Comparison of ENCODE assay signal across 11 cellular contexts in the genomic region with DNA sequence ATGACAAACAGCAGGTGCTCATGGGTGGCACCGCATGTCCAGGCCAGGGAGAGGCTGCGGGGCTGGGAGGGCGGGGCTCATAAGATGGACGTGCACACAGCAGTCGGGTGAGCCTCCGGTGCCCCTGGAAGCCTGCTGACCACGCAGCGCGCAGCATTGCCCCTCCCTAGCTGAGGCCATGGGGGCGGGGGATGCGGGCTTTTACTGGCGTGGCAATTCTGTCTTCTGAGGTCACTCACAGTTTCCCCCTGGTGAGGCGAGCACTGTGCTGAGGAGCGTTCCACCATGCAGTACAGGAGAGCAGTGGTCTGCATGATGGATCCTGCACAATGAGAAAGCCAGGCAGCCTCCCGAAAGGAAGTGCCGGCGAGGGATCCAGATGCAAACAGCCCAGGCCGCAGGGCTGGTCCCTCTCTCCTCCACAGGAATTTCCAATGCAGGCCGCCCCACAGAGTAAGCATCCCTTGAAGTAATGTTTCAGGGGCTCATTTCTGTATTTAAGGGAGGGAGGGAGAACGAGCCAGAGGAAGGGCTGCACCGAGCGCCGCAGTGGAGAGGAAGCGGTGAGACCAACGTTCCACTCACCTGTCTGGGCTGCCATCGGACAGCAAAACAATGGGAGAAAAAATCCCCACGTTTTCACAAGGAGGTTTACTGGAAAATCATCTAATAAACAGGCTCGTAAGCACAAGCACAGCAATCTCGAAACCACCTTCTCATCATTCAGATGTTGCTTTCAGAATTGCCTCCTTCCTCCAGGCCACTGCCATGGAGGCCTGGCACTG. TPM values are rescaled to one million over a fixed set of nuclear protein-coding genes. Genes with fewer than 3 reads are reported as not detected.
DNase-seq lines count a peak whose midpoint lies in the region; ATAC-seq and TF ChIP-seq lines count a peak whose summit lies in the region.
"Had no signal": no experiment of that assay in that cellular context is flagged by ENCODE, and none has a peak within 500 bp of the region (broad histone marks: within the 10 kb centered on the region; RNA-seq: fewer than 3 reads in every experiment).

No MANE protein-coding gene starts in this region.

- no peak for TF ChIP-seq CTCF in Peyer's patch (IDR thresholded peaks at IDR 0.05)

- no peak for TF ChIP-seq POLR2A in Peyer's patch (IDR thresholded peaks at IDR 0.05)

- H3K27ac ChIP-seq in Peyer's patch, result peak overlapping the region in 3 of 4 donors; percentile 17 to 58 (median 51)
- H3K27ac ChIP-seq: foreskin keratinocyte, HL-60 had no signal

- DNase-seq in Peyer's patch, result peak in 2 of 3 donors; percentile 35 to 53
- DNase-seq in activated CD8-positive, alpha-beta memory T cell treated with anti-CD3 and anti-CD28 coated beads, Interleukin-2, amount 50 U/mL, for 48 hours, result peak; percentile 78
- DNase-seq in islet precursor cell, result peak; percentile 27
- peak; percentile 42 to 51 for DNase-seq in stimulated activated CD8-positive, alpha-beta memory T cell treated with anti-CD3 and anti-CD28 coated beads, Interleukin-2, amount 100 ng/mL, for 48 hours (ENCODE audit: low read depth in 2 of 2)
- no peak for DNase-seq in putamen (ENCODE audit: low spot score)
- DNase-seq: Caco-2, foreskin keratinocyte had no signal

- no peaks in the 10 kb centered on the region for H3K4me1 ChIP-seq in Peyer's patch
- H3K4me1 ChIP-seq: Caco-2, foreskin keratinocyte had no signal

- no peaks in the 10 kb centered on the region for H3K27me3 ChIP-seq in Peyer's patch
- H3K27me3 ChIP-seq: foreskin keratinocyte had no signal

- ATAC-seq in HG03521 (IDR thresholded peaks at IDR 0.05; ENCODE audit: unreplicated experiment) (no peak), GM18519 (IDR thresholded peaks at IDR 0.05; ENCODE audit: low FRiP score, unreplicated experiment) (no peak)
- ATAC-seq: foreskin keratinocyte had no signal

- no peaks in the 10 kb centered on the region for H3K9me3 ChIP-seq in Peyer's patch
- H3K9me3 ChIP-seq: Caco-2 had no signal

- no peaks in the 10 kb centered on the region for H3K36me3 ChIP-seq in Peyer's patch

- H3K4me3 ChIP-seq in Peyer's patch, result peak overlapping the region in 3 of 4 donors; percentile 25 to 31 (median 25)

RNA-seq across cellular contexts. Expression of gene IRF4, which starts 56.0 kb away (rescaled TPM):
- 10 to 100 TPM in 1 of 4 donors, 1 to 10 TPM in 2, under 1 TPM in 1; 0.47 to 57.8 (median 6.9) TPM for total RNA-seq in Peyer's patch
- total RNA-seq: Caco-2, foreskin keratinocyte, myocyte had no signal
